1 cellular context compared by ENCODE assay signal in genomic region chr11:77158041-77158695, GRCh38.
TF ChIP-seq lines count a peak whose summit lies in the region.

No MANE protein-coding gene starts in this region.

TF ChIP-seq in SK-N-SH treated with all-trans-retinoic acid at 6 μM for 48 hours, 23 proteins besides CTCF, POLR2A, EP300 and RAD21 (continued from another document):
- TF ChIP-seq ZFP3 (CRISPR knock-in tag; IDR thresholded peaks at IDR 0.05) = no peak
- no peak for TF ChIP-seq RARB (CRISPR knock-in tag; IDR thresholded peaks at IDR 0.05)
